ENCODE assay signal across 28 cellular contexts in genomic region chr17:47997595-47997994, GRCh38. TPM values are rescaled to one million over a fixed set of nuclear protein-coding genes. Genes with fewer than 3 reads are reported as not detected.
"Had no signal": no experiment of that assay in that cellular context is flagged by ENCODE, and none has a peak within 500 bp of the region (broad histone marks: within the 10 kb centered on the region; RNA-seq: fewer than 3 reads in every experiment).

No MANE protein-coding gene starts in this region.

- H3K36me3 ChIP-seq: adrenal gland, ascending aorta, esophagus muscularis mucosa, gastrocnemius medialis, sigmoid colon, upper lobe of left lung had no signal

- DNase-seq: activated B cell treated with CpG ODN at 0.5 μM for 24 hours; activated CD4-positive, alpha-beta T cell treated with anti-CD3 and anti-CD28 coated beads for 36 hours; activated CD4-positive, alpha-beta T cell treated with anti-CD3 and anti-CD28 coated beads, Interleukin-2, amount 50 U/mL, for 4 hours; activated CD8-positive, alpha-beta memory T cell treated with anti-CD3 and anti-CD28 coated beads for 24 hours; activated CD8-positive, alpha-beta memory T cell treated with anti-CD3 and anti-CD28 coated beads, Interleukin-2, amount 50 U/mL, for 4 hours; activated naive CD4-positive, alpha-beta T cell; activated T-cell treated with anti-CD3 and anti-CD28 coated beads, Interleukin-2, amount 50 U/mL, for 4 hours; adrenal gland; central memory CD4-positive, alpha-beta T cell; effector memory CD8-positive, alpha-beta T cell; gastrocnemius medialis; hippocampal formation; retina; sigmoid colon; stimulated activated CD4-positive, alpha-beta T cell treated with anti-CD3 and anti-CD28 coated beads, Interleukin-4, amount 100 ng/mL, for 4 hours; stimulated activated naive CD8-positive, alpha-beta T cell treated with anti-CD3 and anti-CD28 coated beads, Interleukin-15, Interleukin-2, amounts not matched to agents 100 U/mL and 50 U/mL, for 24 hours; T-helper 1 cell; T-helper 9 cell; upper lobe of left lung had no signal

- H3K27ac ChIP-seq: ascending aorta, esophagus muscularis mucosa, gastrocnemius medialis, sigmoid colon had no signal

- H3K9me3 ChIP-seq: adrenal gland, ascending aorta, esophagus muscularis mucosa, gastrocnemius medialis, sigmoid colon, upper lobe of left lung had no signal

- H3K27me3 ChIP-seq: adrenal gland, sigmoid colon, upper lobe of left lung had no signal

- H3K4me3 ChIP-seq: adrenal gland, ascending aorta, esophagus muscularis mucosa, gastrocnemius medialis, sigmoid colon, upper lobe of left lung had no signal

RNA-seq across cellular contexts. Expression of gene PRR15L, which starts 39.9 kb away (rescaled TPM):
- total RNA-seq: activated B cell treated with CpG ODN at 0.5 μM for 24 hours; activated CD4-positive, alpha-beta T cell treated with anti-CD3 and anti-CD28 coated beads for 36 hours; activated T-helper 2 cell treated with anti-CD3 and anti-CD28 coated beads, Interferon-gamma antibody, Interleukin-2, Interleukin-4, amounts not matched to agents 10 μg/mL and 5 μg/mL and 100 μg/mL, durations not matched to agents 14 hours and 24 hours and 36 hours; ascending aorta; dermis microvascular lymphatic vessel endothelial cell; esophagus muscularis mucosa; mononuclear cell; myocyte; osteoblast had no signal
- polyA plus RNA-seq: neural cell had no signal

RNA-seq across cellular contexts. Expression of gene COPZ2, which starts 40.0 kb away (rescaled TPM):
- total RNA-seq: progenitor cell of endocrine pancreas had no signal
- polyA plus RNA-seq: neural cell had no signal
